In the genomic region with DNA sequence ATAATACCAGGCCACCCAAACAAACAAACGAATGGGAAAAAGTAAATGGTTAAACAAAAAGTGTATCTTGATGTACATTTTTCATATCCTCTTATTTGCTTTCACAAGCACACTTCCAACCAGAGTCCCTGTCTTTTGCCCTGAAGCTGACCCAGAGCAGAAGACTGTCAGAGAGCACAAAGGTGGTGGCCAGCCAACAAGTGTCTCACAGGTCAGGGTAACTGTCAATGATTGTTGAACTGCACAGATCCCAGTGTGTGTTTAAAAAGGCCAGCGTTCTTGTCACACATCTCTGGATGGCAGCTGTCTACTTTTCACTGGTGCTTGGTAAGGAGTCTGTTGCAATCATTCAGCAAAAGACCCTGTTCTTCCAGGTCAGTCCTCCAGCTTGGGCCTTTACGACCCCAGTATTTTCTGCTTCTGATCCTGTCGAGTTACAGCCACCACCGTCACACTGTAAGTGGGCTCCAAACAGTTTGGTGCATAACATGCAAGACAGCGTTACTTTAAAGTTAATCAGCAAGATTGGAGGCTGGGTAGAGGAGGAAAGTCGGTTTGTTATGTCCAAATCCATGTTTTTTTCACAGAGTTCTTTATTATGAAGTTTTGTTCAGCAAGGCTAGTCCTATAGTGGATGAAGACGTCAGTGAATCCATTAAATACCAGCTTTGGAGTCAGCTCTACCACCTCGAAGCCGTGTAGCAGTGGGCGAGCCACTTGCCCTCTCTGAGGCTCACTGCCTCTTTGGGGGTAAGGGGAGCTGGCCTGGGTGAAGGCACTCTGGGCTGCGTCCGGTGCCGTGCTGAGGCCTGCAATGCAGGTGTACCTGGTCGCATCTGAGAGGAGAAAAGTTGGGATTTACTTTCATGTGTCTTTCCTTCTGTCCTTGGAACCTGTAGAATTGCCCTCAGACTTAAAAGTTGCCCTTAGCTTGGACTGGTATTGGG, we compare ENCODE assay signal across 25 cellular contexts.
DNase-seq lines count a peak whose midpoint lies in the region; ATAC-seq, FAIRE-seq and TF ChIP-seq lines count a peak whose summit lies in the region.
"Had no signal": no experiment of that assay in that cellular context is flagged by ENCODE, and none has a peak within 500 bp of the region (broad histone marks: within the 10 kb centered on the region; RNA-seq: fewer than 3 reads in every experiment).

No MANE protein-coding gene starts in this region.

- peak overlapping the region in 1 of 2 donors; percentile 47 for H3K9ac ChIP-seq in kidney (ENCODE audit: low read length in 2 of 2)
- peak overlapping the region; percentile 76 for H3K9ac ChIP-seq in neuronal stem cell (ENCODE audit: low read depth, low read length, poor library complexity)
- H3K9ac ChIP-seq: BLaER1 treated with 17β-estradiol and CSF1 and Interleukin-3, amounts not matched to agents 10 nM and 100 nM had no signal

- H2BK12ac ChIP-seq in neuronal stem cell (ENCODE audit: low read length): no peak overlapping the region

- H2AFZ ChIP-seq in neuronal stem cell (ENCODE audit: low read length): no peak overlapping the region

- no peak overlapping the region for H3K4ac ChIP-seq in neuronal stem cell (ENCODE audit: low read length)

- no peak overlapping the region for H4K8ac ChIP-seq in neuronal stem cell (ENCODE audit: low read depth, low read length)

- no peak for TF ChIP-seq POLR2A in upper lobe of left lung (IDR thresholded peaks at IDR 0.05)

- H3K79me1 ChIP-seq in neuronal stem cell (ENCODE audit: low read depth, low read length): no peaks in the 10 kb centered on the region

- H4K91ac ChIP-seq in neuronal stem cell (ENCODE audit: low read depth, low read length, poor library complexity): no peak overlapping the region

- ATAC-seq in upper lobe of left lung (ENCODE audit: low FRiP score in 2 of 2): no peak
- ATAC-seq: HCT116; naive thymus-derived CD4-positive, alpha-beta T cell; stimulated activated naive CD8-positive, alpha-beta T cell treated with anti-CD3 and anti-CD28 coated beads, Interleukin-15, Interleukin-2, amounts not matched to agents 100 U/mL and 50 U/mL, for 24 hours had no signal

- H2BK15ac ChIP-seq in neuronal stem cell (ENCODE audit: low read length): no peak overlapping the region

- H3K14ac ChIP-seq in neuronal stem cell (ENCODE audit: low read length): no peak overlapping the region

- H3K4me3 ChIP-seq in kidney (ENCODE audit: low read length in 2 of 2) (peak overlapping the region; percentile 47 to 60), neuronal stem cell (ENCODE audit: low read length in 2 of 2) (no peak overlapping the region), upper lobe of left lung (no peak overlapping the region)
- H3K4me3 ChIP-seq: BLaER1 treated with 17β-estradiol and CSF1 and Interleukin-3, amounts not matched to agents 10 nM and 100 nM; left ventricle myocardium inferior; tibial nerve had no signal

- H3K4me1 ChIP-seq in kidney (ENCODE audit: control insufficient read depth in 1 of 2, insufficient read depth in 1 of 2, low read depth in 1 of 2, low read length in 2 of 2): peaks cover 6 to 10% of the 10 kb centered on the region in 2 donors
- peaks cover 2 to 37% of the 10 kb centered on the region in 2 donors for H3K4me1 ChIP-seq in neuronal stem cell (ENCODE audit: control insufficient read depth in 2 of 2, insufficient read depth in 1 of 2, low read depth in 1 of 2, low read length in 2 of 2)
- peaks cover 5 to 31% (median 13%) of the 10 kb centered on the region in 4 donors for H3K4me1 ChIP-seq in upper lobe of left lung
- H3K4me1 ChIP-seq: BLaER1 treated with 17β-estradiol and CSF1 and Interleukin-3, amounts not matched to agents 10 nM and 100 nM had no signal

- TF ChIP-seq EP300 in upper lobe of left lung (IDR thresholded peaks at IDR 0.05): no peak

- H2BK120ac ChIP-seq in neuronal stem cell (ENCODE audit: low read depth, low read length): no peak overlapping the region

- H3K18ac ChIP-seq in neuronal stem cell (ENCODE audit: low read length): peak overlapping the region; percentile 72

- H2AK5ac ChIP-seq in neuronal stem cell (ENCODE audit: low read depth, low read length): no peak overlapping the region

- H3K27me3 ChIP-seq in neuronal stem cell (ENCODE audit: control insufficient read depth in 3 of 3, insufficient read depth in 3 of 3, low read depth in 1 of 3, low read length in 3 of 3): no peaks in the 10 kb centered on the region
- H3K27me3 ChIP-seq in upper lobe of left lung: no peaks in the 10 kb centered on the region
- H3K27me3 ChIP-seq: BLaER1 treated with 17β-estradiol and CSF1 and Interleukin-3, amounts not matched to agents 10 nM and 100 nM; tibial nerve had no signal

- H3K4me2 ChIP-seq in neuronal stem cell (ENCODE audit: insufficient read depth, low read length, poor library complexity, severe bottlenecking): no peak overlapping the region
- H3K4me2 ChIP-seq: BLaER1 treated with 17β-estradiol and CSF1 and Interleukin-3, amounts not matched to agents 10 nM and 100 nM had no signal

- H3K23ac ChIP-seq in neuronal stem cell (ENCODE audit: low read depth, low read length, poor library complexity): no peak overlapping the region

- FAIRE-seq in kidney (lab: Jason Lieb, UNC): no peak
- FAIRE-seq: bronchial epithelial cell, colon, GM12892, RCC 7860 had no signal

- WGBS in neuronal stem cell (ENCODE audit: extremely low coverage in 2 of 2, insufficient read length in 2 of 2, insufficient replicate concordance in 1 of 2), 2 donors: no CpG with 5 or more reads among the region's 15 CpGs
- WGBS in upper lobe of left lung, 2 donors: 86 to 92% methylated on average over 15 of the region's 15 CpGs

- intact Hi-C loops in kidney (cut with DNase I): no loop called here

- no peaks in the 10 kb centered on the region for H3K9me3 ChIP-seq in kidney (ENCODE audit: control insufficient read depth in 1 of 2, low read length in 2 of 2)
- H3K9me3 ChIP-seq in neuronal stem cell (replicated peaks in 1 of 2; ENCODE audit: control insufficient read depth in 2 of 2, insufficient read depth in 1 of 2, low read depth in 1 of 2, low read length in 2 of 2): no peaks in the 10 kb centered on the region
- no peaks in the 10 kb centered on the region for H3K9me3 ChIP-seq in upper lobe of left lung
- H3K9me3 ChIP-seq: left ventricle myocardium inferior, tibial nerve had no signal

- TF ChIP-seq CTCF in VCaP (conservative IDR thresholded peaks at IDR 0.05) (no peak), kidney (IDR thresholded peaks at IDR 0.05; ENCODE audit: borderline replicate concordance, extremely low read depth, insufficient read depth) (no peak), upper lobe of left lung (IDR thresholded peaks at IDR 0.05) (no peak)

- DNase-seq in kidney: no peak
- no peak for DNase-seq in neuronal stem cell (ENCODE audit: low spot score)
- DNase-seq in upper lobe of left lung: peak in 1 of 2 donors; percentile 43
- DNase-seq in hypothalamus (lab: John Stamatoyannopoulos, UW): no peak
- DNase-seq in NCI-H2081 (lab: John Stamatoyannopoulos, UW): no peak
- no peak for DNase-seq in stimulated activated CD4-positive, alpha-beta T cell treated with anti-CD3 and anti-CD28 coated beads, Interleukin-4, amount 100 ng/mL, for 4 hours
- DNase-seq: activated naive CD4-positive, alpha-beta T cell treated with anti-CD3 and anti-CD28 coated beads, Interleukin-2, amount 50 U/mL, for 16 hours; activated T-cell treated with anti-CD3 and anti-CD28 coated beads for 4 hours; amniotic stem cell; DMS53; effector CD4-positive, alpha-beta T cell; IMR-90; left ventricle myocardium inferior; naive thymus-derived CD4-positive, alpha-beta T cell; NCI-H446; NCI-H774; stimulated activated naive CD8-positive, alpha-beta T cell treated with anti-CD3 and anti-CD28 coated beads, Interleukin-15, Interleukin-2, amounts not matched to agents 100 U/mL and 50 U/mL, for 24 hours had no signal

- no peak overlapping the region for H2BK5ac ChIP-seq in neuronal stem cell (ENCODE audit: low read length)

- H3K27ac ChIP-seq in VCaP (peak overlapping the region; percentile 47; the same call in 1 of the 2 replicates), kidney (ENCODE audit: low read depth in 2 of 2, low read length in 2 of 2) (peak overlapping the region; percentile 72 to 76), neuronal stem cell (replicated peaks; ENCODE audit: low read length) (no peak overlapping the region), upper lobe of left lung (peak overlapping the region; percentile 0 to 58 (median 29))
- H3K27ac ChIP-seq: BLaER1 treated with 17β-estradiol and CSF1 and Interleukin-3, amounts not matched to agents 10 nM and 100 nM; left ventricle myocardium inferior had no signal

- H3K36me3 ChIP-seq in kidney (ENCODE audit: control insufficient read depth in 1 of 2, insufficient read depth in 2 of 2, low read length in 2 of 2): peaks cover 0 to 2% of the 10 kb centered on the region in 2 donors
- H3K36me3 ChIP-seq in neuronal stem cell (replicated peaks in 1 of 2; ENCODE audit: control insufficient read depth in 2 of 2, insufficient read depth in 2 of 2, low read length in 2 of 2): no peaks in the 10 kb centered on the region
- no peaks in the 10 kb centered on the region for H3K36me3 ChIP-seq in upper lobe of left lung
- H3K36me3 ChIP-seq: left ventricle myocardium inferior had no signal

Comparison
In these comparisons a context has a peak if more than half of its experiments do, and no peak if none do; other contexts are left out.
1. H3K4me3 ChIP-seq: peak in kidney (2 of 2); none in neuronal stem cell (0 of 2) and upper lobe of left lung (0 of 4).